In genomic region chr1:26121854-26122773, GRCh38 we compare ENCODE assay signal across 12 cellular contexts. TPM values are rescaled to one million over a fixed set of nuclear protein-coding genes. Genes with fewer than 3 reads are reported as not detected.
A peak's percentile ranks its signal among the peaks of the same experiment; 100 is the strongest.
DNase-seq lines count a peak whose midpoint lies in the region; ATAC-seq and TF ChIP-seq lines count a peak whose summit lies in the region.
"Had no signal": no experiment of that assay in that cellular context is flagged by ENCODE, and none has a peak within 500 bp of the region (broad histone marks: within the 10 kb centered on the region; RNA-seq: fewer than 3 reads in every experiment).

No MANE protein-coding gene starts in this region.

- H3K27me3 Mint-ChIP-seq in type B pancreatic cell, result no peaks in the 10 kb centered on the region
- H3K27me3 Mint-ChIP-seq in natural killer cell (ENCODE audit: low read depth in 2 of 2), result peaks cover 3 to 7% of the 10 kb centered on the region in 2 donors
- H3K27me3 Mint-ChIP-seq: CD8-positive, alpha-beta memory T cell had no signal

- H3K4me1 Mint-ChIP-seq in type B pancreatic cell (ENCODE audit: unreplicated experiment) (peaks cover 11% of the 10 kb centered on the region), natural killer cell (peaks cover 16 to 22% of the 10 kb centered on the region in 2 donors)

- DNase-seq in Right ventricle myocardium superior (no peak), right atrium auricular region (ENCODE audit: low spot score) (no peak), SK-N-DZ (ENCODE audit: low spot score) (peak; percentile 72), kidney tubule cell (ENCODE audit: low spot score) (peak; percentile 31), type B pancreatic cell (ENCODE audit: extremely low spot score, unreplicated experiment) (peak; percentile 6), activated T-cell treated with anti-CD3 and anti-CD28 coated beads for 4 hours (no peak), natural killer cell (no peak)
- DNase-seq: activated CD8-positive, alpha-beta memory T cell treated with anti-CD3 and anti-CD28 coated beads, Interleukin-2, amount 50 U/mL, for 4 hours; CD8-positive, alpha-beta memory T cell; NCI-H1436 treated with DMSO at 0.1 percent for 48 hours; SJCRH30 had no signal

- no peak overlapping the region for H3K4me3 Mint-ChIP-seq in type B pancreatic cell
- no peak overlapping the region for H3K4me3 Mint-ChIP-seq in natural killer cell
- H3K4me3 Mint-ChIP-seq: CD8-positive, alpha-beta memory T cell had no signal

- H3K27me3 ChIP-seq in right atrium auricular region, result no peaks in the 10 kb centered on the region
- H3K27me3 ChIP-seq: SJCRH30 had no signal

- no peak overlapping the region for H3K4me3 ChIP-seq in right atrium auricular region
- H3K4me3 ChIP-seq: SJCRH30 had no signal

- H3K4me1 ChIP-seq in right atrium auricular region, result peaks cover 0 to 14% of the 10 kb centered on the region in 2 donors
- H3K4me1 ChIP-seq: SJCRH30 had no signal

- H3K36me3 Mint-ChIP-seq in type B pancreatic cell (peaks cover 14% of the 10 kb centered on the region), natural killer cell (no peaks in the 10 kb centered on the region)

- peaks cover 5% of the 10 kb centered on the region for H3K36me3 ChIP-seq in right atrium auricular region

- TF ChIP-seq CTCF in right atrium auricular region (IDR thresholded peaks at IDR 0.05) (no peak), type B pancreatic cell (conservative IDR thresholded peaks at IDR 0.05) (no peak), natural killer cell (IDR thresholded peaks at IDR 0.05) (no peak)

- H3K27ac Mint-ChIP-seq in type B pancreatic cell (no peak overlapping the region), natural killer cell (no peak overlapping the region)
- H3K27ac Mint-ChIP-seq: CD8-positive, alpha-beta memory T cell had no signal

- ATAC-seq in Right ventricle myocardium superior (ENCODE audit: poor library complexity), result peak; percentile 44
- ATAC-seq in natural killer cell, result no peak
- no peak for ATAC-seq in GM18873 (IDR thresholded peaks at IDR 0.05; ENCODE audit: low FRiP score, unreplicated experiment)

- peak overlapping the region in 1 of 2 donors; percentile 37 for H3K27ac ChIP-seq in right atrium auricular region
- H3K27ac ChIP-seq: SJCRH30 had no signal

- intact Hi-C loops in Right ventricle myocardium superior (cut with DNase I), result no loop called here
- intact Hi-C loops in natural killer cell (cut with micrococcal nuclease), result no loop called here

- H3K9me3 ChIP-seq in right atrium auricular region, result no peaks in the 10 kb centered on the region
- H3K9me3 ChIP-seq: SJCRH30 had no signal

- H3K9me3 Mint-ChIP-seq in type B pancreatic cell (no peaks in the 10 kb centered on the region), natural killer cell (no peaks in the 10 kb centered on the region)
- H3K9me3 Mint-ChIP-seq: CD8-positive, alpha-beta memory T cell had no signal

RNA-seq across cellular contexts. Expression of gene PDIK1L, which starts 10.5 kb away (rescaled TPM):
- total RNA-seq in Right ventricle myocardium superior (4.0 TPM), right atrium auricular region (1 to 10 TPM; 3.0 to 3.4 TPM), type B pancreatic cell (ENCODE audit: low replicate concordance) (14.7 and 18.4 TPM in 2 replicates), natural killer cell (1 to 10 TPM; 3.1 to 8.2 (median 8.1) TPM)
- polyA plus RNA-seq in SK-N-DZ (2014; cell fraction: cytosol; rRNA removed), result 6.1 and 6.8 TPM in 2 replicates
- polyA plus RNA-seq in SK-N-DZ (2014; cell fraction: nucleus; rRNA removed), result 3.1 and 4.6 TPM in 2 replicates

RNA-seq across cellular contexts. Expression of gene FAM110D, which starts 36.8 kb away (rescaled TPM):
- 4.0 TPM for total RNA-seq in Right ventricle myocardium superior
- total RNA-seq in right atrium auricular region, result 1 to 10 TPM; 3.8 to 4.3 TPM
- polyA plus RNA-seq in SK-N-DZ (2014; cell fraction: cytosol; rRNA removed), result 0.14 and 1.4 TPM in 2 replicates
- polyA plus RNA-seq in SK-N-DZ (2014; cell fraction: nucleus; rRNA removed), result 0.05 and 0.58 TPM in 2 replicates
- 0.38 and 1.4 TPM in 2 replicates for total RNA-seq in type B pancreatic cell (ENCODE audit: low replicate concordance)
- not detected for total RNA-seq in natural killer cell
- total RNA-seq: CD8-positive, alpha-beta memory T cell had no signal
- polyA plus RNA-seq: CD8-positive, alpha-beta memory T cell had no signal

RNA-seq across cellular contexts. Expression of gene C1orf232, which starts 46.6 kb away (rescaled TPM):
- total RNA-seq in Right ventricle myocardium superior (not detected), right atrium auricular region (not detected), type B pancreatic cell (ENCODE audit: low replicate concordance) (1.0 TPM in 1 of 2 replicates, not detected in the other), natural killer cell (not detected)
- 0.44 and 1.2 TPM in 2 replicates for polyA plus RNA-seq in SK-N-DZ (2014; cell fraction: cytosol; rRNA removed)
- 3.0 TPM in 1 of 2 replicates, not detected in the other for polyA plus RNA-seq in SK-N-DZ (2014; cell fraction: nucleus; rRNA removed)
- total RNA-seq: CD8-positive, alpha-beta memory T cell had no signal
- polyA plus RNA-seq: CD8-positive, alpha-beta memory T cell had no signal

RNA-seq across cellular contexts. Expression of gene ZNF593, which starts 47.6 kb away (rescaled TPM):
- total RNA-seq in Right ventricle myocardium superior (14.1 TPM), right atrium auricular region (10 to 100 TPM; 12.8 to 30.5 TPM), type B pancreatic cell (ENCODE audit: low replicate concordance) (29.7 and 34.9 TPM in 2 replicates), natural killer cell (10 to 100 TPM in 2 of 3 donors, 1 to 10 TPM in 1; 8.6 to 17.8 (median 15.6) TPM)
- 22.5 and 33.3 TPM in 2 replicates for polyA plus RNA-seq in SK-N-DZ (2014; cell fraction: cytosol; rRNA removed)
- polyA plus RNA-seq in SK-N-DZ (2014; cell fraction: nucleus; rRNA removed), result 11.2 and 29.0 TPM in 2 replicates

RNA-seq across cellular contexts. Expression of gene ZNF593OS, which starts 49.5 kb away (rescaled TPM):
- total RNA-seq in Right ventricle myocardium superior (not detected), right atrium auricular region (not detected), type B pancreatic cell (ENCODE audit: low replicate concordance) (not detected in 2 replicates), natural killer cell (not detected)
- not detected in 2 replicates for polyA plus RNA-seq in SK-N-DZ (2014; cell fraction: cytosol; rRNA removed)
- not detected in 2 replicates for polyA plus RNA-seq in SK-N-DZ (2014; cell fraction: nucleus; rRNA removed)
- total RNA-seq: CD8-positive, alpha-beta memory T cell; SJCRH30 had no signal

Comparison
In these comparisons a context has a peak if more than half of its experiments do, and no peak if none do; other contexts are left out.
1. DNase-seq: peak in SK-N-DZ (single experiment), kidney tubule cell (single experiment) and type B pancreatic cell (single experiment); none in Right ventricle myocardium superior (single experiment), right atrium auricular region (single experiment), activated T-cell treated with anti-CD3 and anti-CD28 coated beads for 4 hours (single experiment) and natural killer cell (single experiment).